Comparison of ENCODE assay signal across 10 cellular contexts in the genomic region with DNA sequence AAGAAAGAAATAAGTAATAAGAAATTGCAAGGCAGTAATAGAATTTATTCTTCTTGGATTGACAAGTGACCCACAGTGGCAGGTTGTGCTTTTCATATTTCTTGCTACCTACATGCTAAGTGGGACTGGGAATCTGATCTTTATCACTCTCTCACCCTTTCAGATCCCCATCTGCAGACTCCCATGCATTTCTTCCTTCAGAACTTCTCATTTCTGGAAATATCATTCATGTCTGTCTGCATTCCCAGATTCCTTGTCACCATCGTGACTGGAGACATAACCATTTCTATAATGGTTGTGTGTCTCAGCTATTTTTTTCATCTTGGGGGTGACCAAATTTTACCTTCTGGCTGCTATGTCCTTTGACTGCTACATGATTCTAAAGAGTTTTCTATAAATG. TPM values are rescaled to one million over a fixed set of nuclear protein-coding genes. Genes with fewer than 3 reads are reported as not detected.
"Had no signal": no experiment of that assay in that cellular context is flagged by ENCODE, and none has a peak within 500 bp of the region (broad histone marks: within the 10 kb centered on the region; RNA-seq: fewer than 3 reads in every experiment).

No MANE protein-coding gene starts in this region.

- DNase-seq: IMR-90, KBM-7, KG1 had no signal

- H3K27ac Mint-ChIP-seq: IgD-negative memory B cell had no signal

- FAIRE-seq: HepG2, HTR-8/SVneo, K562 had no signal

- H3K4me3 Mint-ChIP-seq: IgD-negative memory B cell had no signal

- H3K36me3 Mint-ChIP-seq: IgD-negative memory B cell had no signal

- H3K9me3 Mint-ChIP-seq: IgD-negative memory B cell had no signal

- H3K27ac ChIP-seq: HL-60 had no signal

- H3K4me1 Mint-ChIP-seq: IgD-negative memory B cell had no signal

- H3K4me3 ChIP-seq: K562 had no signal

RNA-seq across cellular contexts. Expression of gene OR6C65, which starts 4.0 kb away (rescaled TPM):
- total RNA-seq: HepG2, HT-29, HT1080, IMR-90, K562 had no signal
- polyA plus RNA-seq: HepG2, IgD-negative memory B cell, IMR-90, K562 had no signal

RNA-seq across cellular contexts. Expression of gene OR6C76, which starts 29.7 kb away (rescaled TPM):
- total RNA-seq: HepG2, HT-29, HT1080, IMR-90, K562 had no signal
- polyA plus RNA-seq: HepG2, IgD-negative memory B cell, IMR-90, K562 had no signal

RNA-seq across cellular contexts. Expression of gene OR6C75, which starts 33.6 kb away (rescaled TPM):
- total RNA-seq: HepG2, HT-29, HT1080, IMR-90, K562 had no signal
- polyA plus RNA-seq: HepG2, IgD-negative memory B cell, IMR-90, K562 had no signal

RNA-seq across cellular contexts. Expression of gene OR6C2, which starts 47.5 kb away (rescaled TPM):
- total RNA-seq: HepG2, HT-29, HT1080, IMR-90, K562 had no signal
- polyA plus RNA-seq: HepG2, IgD-negative memory B cell, IMR-90, K562 had no signal
